Comparison of ENCODE assay signal across 2 cellular contexts in genomic region chrX:15988661-15989603, GRCh38.
TF ChIP-seq lines count a peak whose summit lies in the region.

No MANE protein-coding gene starts in this region.

TF ChIP-seq in GM23338, 12 proteins besides CTCF, POLR2A, EP300 and RAD21 (continued from another document):
- TF ChIP-seq ZNF462 (CRISPR knock-in tag; IDR thresholded peaks at IDR 0.05) (no peak), EZH2 (IDR thresholded peaks at IDR 0.05; ENCODE audit: low read depth, unreplicated experiment) (no peak), NANOG (IDR thresholded peaks at IDR 0.05; ENCODE audit: borderline replicate concordance) (no peak), ZNF114 (CRISPR knock-in tag; IDR thresholded peaks at IDR 0.05) (no peak)
- TF ChIP-seq, protein P1, sequence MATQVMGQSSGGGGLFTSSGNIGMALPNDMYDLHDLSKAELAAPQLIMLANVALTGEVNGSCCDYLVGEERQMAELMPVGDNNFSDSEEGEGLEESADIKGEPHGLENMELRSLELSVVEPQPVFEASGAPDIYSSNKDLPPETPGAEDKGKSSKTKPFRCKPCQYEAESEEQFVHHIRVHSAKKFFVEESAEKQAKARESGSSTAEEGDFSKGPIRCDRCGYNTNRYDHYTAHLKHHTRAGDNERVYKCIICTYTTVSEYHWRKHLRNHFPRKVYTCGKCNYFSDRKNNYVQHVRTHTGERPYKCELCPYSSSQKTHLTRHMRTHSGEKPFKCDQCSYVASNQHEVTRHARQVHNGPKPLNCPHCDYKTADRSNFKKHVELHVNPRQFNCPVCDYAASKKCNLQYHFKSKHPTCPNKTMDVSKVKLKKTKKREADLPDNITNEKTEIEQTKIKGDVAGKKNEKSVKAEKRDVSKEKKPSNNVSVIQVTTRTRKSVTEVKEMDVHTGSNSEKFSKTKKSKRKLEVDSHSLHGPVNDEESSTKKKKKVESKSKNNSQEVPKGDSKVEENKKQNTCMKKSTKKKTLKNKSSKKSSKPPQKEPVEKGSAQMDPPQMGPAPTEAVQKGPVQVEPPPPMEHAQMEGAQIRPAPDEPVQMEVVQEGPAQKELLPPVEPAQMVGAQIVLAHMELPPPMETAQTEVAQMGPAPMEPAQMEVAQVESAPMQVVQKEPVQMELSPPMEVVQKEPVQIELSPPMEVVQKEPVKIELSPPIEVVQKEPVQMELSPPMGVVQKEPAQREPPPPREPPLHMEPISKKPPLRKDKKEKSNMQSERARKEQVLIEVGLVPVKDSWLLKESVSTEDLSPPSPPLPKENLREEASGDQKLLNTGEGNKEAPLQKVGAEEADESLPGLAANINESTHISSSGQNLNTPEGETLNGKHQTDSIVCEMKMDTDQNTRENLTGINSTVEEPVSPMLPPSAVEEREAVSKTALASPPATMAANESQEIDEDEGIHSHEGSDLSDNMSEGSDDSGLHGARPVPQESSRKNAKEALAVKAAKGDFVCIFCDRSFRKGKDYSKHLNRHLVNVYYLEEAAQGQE (IDR thresholded peaks at IDR 0.05; ENCODE audit: unreplicated experiment): no peak

TF ChIP-seq in SK-N-SH treated with all-trans-retinoic acid at 6 μM for 48 hours, 23 proteins besides CTCF, POLR2A, EP300 and RAD21 (continued from another document):
- TF ChIP-seq, protein P2, sequence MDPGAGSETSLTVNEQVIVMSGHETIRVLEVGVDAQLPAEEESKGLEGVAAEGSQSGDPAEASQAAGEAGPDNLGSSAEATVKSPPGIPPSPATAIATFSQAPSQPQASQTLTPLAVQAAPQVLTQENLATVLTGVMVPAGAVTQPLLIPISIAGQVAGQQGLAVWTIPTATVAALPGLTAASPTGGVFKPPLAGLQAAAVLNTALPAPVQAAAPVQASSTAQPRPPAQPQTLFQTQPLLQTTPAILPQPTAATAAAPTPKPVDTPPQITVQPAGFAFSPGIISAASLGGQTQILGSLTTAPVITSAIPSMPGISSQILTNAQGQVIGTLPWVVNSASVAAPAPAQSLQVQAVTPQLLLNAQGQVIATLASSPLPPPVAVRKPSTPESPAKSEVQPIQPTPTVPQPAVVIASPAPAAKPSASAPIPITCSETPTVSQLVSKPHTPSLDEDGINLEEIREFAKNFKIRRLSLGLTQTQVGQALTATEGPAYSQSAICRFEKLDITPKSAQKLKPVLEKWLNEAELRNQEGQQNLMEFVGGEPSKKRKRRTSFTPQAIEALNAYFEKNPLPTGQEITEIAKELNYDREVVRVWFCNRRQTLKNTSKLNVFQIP (CRISPR knock-in tag; IDR thresholded peaks at IDR 0.05; ENCODE audit: borderline replicate concordance, low read depth): no peak
- no peak for TF ChIP-seq RARB (CRISPR knock-in tag; IDR thresholded peaks at IDR 0.05)
- no peak for TF ChIP-seq ISL1 (CRISPR knock-in tag; IDR thresholded peaks at IDR 0.05)
- TF ChIP-seq ESRRG (CRISPR knock-in tag; IDR thresholded peaks at IDR 0.05): no peak
- TF ChIP-seq PPARA (CRISPR knock-in tag; IDR thresholded peaks at IDR 0.05; ENCODE audit: borderline replicate concordance): no peak
